In the genomic region with DNA sequence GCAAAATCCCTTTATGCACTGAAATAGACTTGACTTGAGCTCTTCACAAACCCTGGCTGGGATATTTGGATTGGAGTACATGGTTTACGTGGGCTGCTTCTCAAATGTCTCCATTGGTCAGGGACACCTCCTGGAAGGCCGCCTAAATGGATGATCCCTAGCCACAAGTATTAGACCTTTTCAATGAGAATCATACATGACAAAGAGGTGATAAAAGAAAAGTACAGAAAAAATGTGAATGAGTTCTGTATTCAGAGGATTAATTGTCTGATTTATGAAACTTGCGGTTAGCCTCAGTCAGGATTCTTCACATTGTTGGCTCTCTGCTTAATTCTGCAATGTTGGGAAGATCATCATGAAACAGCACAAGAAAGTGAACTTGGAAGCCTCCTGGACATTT, we compare ENCODE assay signal across 20 cellular contexts.
DNase-seq lines count a peak whose midpoint lies in the region; ATAC-seq and TF ChIP-seq lines count a peak whose summit lies in the region.
"Had no signal": no experiment of that assay in that cellular context is flagged by ENCODE, and none has a peak within 500 bp of the region (broad histone marks: within the 10 kb centered on the region; RNA-seq: fewer than 3 reads in every experiment).

No MANE protein-coding gene starts in this region.

- in situ Hi-C loops in SK-MEL-5 (cut with HindIII; ENCODE audit: low pct_unique_long_range_greater_than_20kb, low sequenced_read_pairs) = no loop called here

- no peaks in the 10 kb centered on the region for H3K9me3 ChIP-seq in lung (ENCODE audit: control insufficient read depth in 2 of 2, insufficient read depth in 1 of 2, low read length in 1 of 2)
- no peaks in the 10 kb centered on the region for H3K9me3 ChIP-seq in psoas muscle

- H3K36me3 ChIP-seq in lung (ENCODE audit: control insufficient read depth in 2 of 2, insufficient read depth in 2 of 2, low read length in 2 of 2) (no peaks in the 10 kb centered on the region), psoas muscle (ENCODE audit: insufficient read depth in 1 of 2, low read depth in 1 of 2) (no peaks in the 10 kb centered on the region)
- H3K36me3 ChIP-seq: HAP-1, SJSA1 had no signal

- no peak for TF ChIP-seq CTCF in choroid plexus epithelial cell (conservative IDR thresholded peaks at IDR 0.05; ENCODE audit: low read depth, low read length)
- no peak for TF ChIP-seq CTCF in lung (IDR thresholded peaks at IDR 0.05; ENCODE audit: control extremely low read depth, extremely low read depth)
- TF ChIP-seq CTCF in psoas muscle (IDR thresholded peaks at IDR 0.05) = no peak

- intact Hi-C loops in psoas muscle (cut with DNase I) = no loop called here

- DNase-seq in Daoy (ENCODE audit: low read depth) = peak; percentile 91
- peak; percentile 92 for DNase-seq in SK-MEL-5 (ENCODE audit: low read depth, low spot score)
- DNase-seq in choroid plexus epithelial cell (ENCODE audit: low read depth) = peak; percentile 0
- DNase-seq in lung (ENCODE audit: low spot score) = no peak
- no peak for DNase-seq in stimulated activated naive CD8-positive, alpha-beta T cell treated with anti-CD3 and anti-CD28 coated beads, Interleukin-15, Interleukin-2, amounts not matched to agents 100 U/mL and 50 U/mL, for 24 hours
- no peak for DNase-seq in central memory CD4-positive, alpha-beta T cell
- no peak for DNase-seq in psoas muscle
- DNase-seq: CD4-positive, alpha-beta T cell; DND-41; GF-D8; IMR-90; Kasumi-1; MV-4-11; NCI-H1436 treated with DMSO at 0.1 percent for 48 hours; NCI-H2227 treated with DMSO at 0.1 percent for 48 hours; NCI-H524 treated with DMSO at 0.1 percent for 48 hours had no signal

- H3K4me3 ChIP-seq in choroid plexus epithelial cell (ENCODE audit: low read depth, low read length) = no peak overlapping the region
- no peak overlapping the region for H3K4me3 ChIP-seq in lung
- H3K4me3 ChIP-seq in psoas muscle = no peak overlapping the region
- H3K4me3 ChIP-seq: HAP-1, SJSA1 had no signal

- H3K27me3 ChIP-seq in lung (ENCODE audit: control insufficient read depth, insufficient read depth) (no peaks in the 10 kb centered on the region), psoas muscle (ENCODE audit: insufficient read depth in 3 of 3, low read length in 2 of 3) (no peaks in the 10 kb centered on the region)
- H3K27me3 ChIP-seq: SJSA1 had no signal

- no peaks in the 10 kb centered on the region for H3K4me1 ChIP-seq in lung (ENCODE audit: control insufficient read depth in 2 of 2, insufficient read depth in 2 of 2, low read length in 2 of 2)
- no peaks in the 10 kb centered on the region for H3K4me1 ChIP-seq in psoas muscle
- H3K4me1 ChIP-seq: HAP-1, SJSA1 had no signal

- 86 to 87% methylated on average over 3 of the region's 3 CpGs for WGBS in lung, 2 donors
- 57 to 70% (median 62%) methylated on average over 3 of the region's 3 CpGs for WGBS in psoas muscle, 3 donors

- ATAC-seq in lung (ENCODE audit: insufficient read depth, low FRiP score) (peak; percentile 11), psoas muscle (no peak), GM19328 (IDR thresholded peaks at IDR 0.05; ENCODE audit: unreplicated experiment) (no peak)
- no peak for ATAC-seq in stimulated activated naive CD8-positive, alpha-beta T cell treated with anti-CD3 and anti-CD28 coated beads, Interleukin-15, Interleukin-2, amounts not matched to agents 100 U/mL and 50 U/mL, for 24 hours

- no peak overlapping the region for H3K27ac ChIP-seq in lung (ENCODE audit: low read depth in 1 of 2, low read length in 1 of 2)
- no peak overlapping the region for H3K27ac ChIP-seq in psoas muscle
- H3K27ac ChIP-seq: RWPE1, SJSA1 had no signal

Comparison
In these comparisons a context has a peak if more than half of its experiments do, and no peak if none do; other contexts are left out.
1. DNase-seq: peak in Daoy (single experiment), SK-MEL-5 (single experiment) and choroid plexus epithelial cell (single experiment); none in lung (single experiment), stimulated activated naive CD8-positive, alpha-beta T cell treated with anti-CD3 and anti-CD28 coated beads, Interleukin-15, Interleukin-2, amounts not matched to agents 100 U/mL and 50 U/mL, for 24 hours (single experiment), central memory CD4-positive, alpha-beta T cell (single experiment) and psoas muscle (0 of 2).